In genomic region chr10:71864861-71865473, GRCh38 we compare ENCODE assay signal across 13 cellular contexts. TPM values are rescaled to one million over a fixed set of nuclear protein-coding genes. Genes with fewer than 3 reads are reported as not detected.
DNase-seq lines count a peak whose midpoint lies in the region; FAIRE-seq and TF ChIP-seq lines count a peak whose summit lies in the region.
"Had no signal": no experiment of that assay in that cellular context is flagged by ENCODE, and none has a peak within 500 bp of the region (broad histone marks: within the 10 kb centered on the region; RNA-seq: fewer than 3 reads in every experiment).

No MANE protein-coding gene starts in this region.

- no peak overlapping the region for H2BK15ac ChIP-seq in mesenchymal stem cell (ENCODE audit: low read depth, poor library complexity, severe bottlenecking)

- no peak overlapping the region for H3K4ac ChIP-seq in mesenchymal stem cell (ENCODE audit: low read depth in 1 of 2, low read length in 2 of 2)

- H3K23ac ChIP-seq in mesenchymal stem cell (ENCODE audit: low read length in 2 of 2), result no peak overlapping the region

- H3K27ac Mint-ChIP-seq in CD14-positive monocyte (peak overlapping the region; percentile 63 to 91 (median 82)), astrocyte (ENCODE audit: unreplicated experiment) (no peak overlapping the region)
- no peak overlapping the region for H3K27ac Mint-ChIP-seq in activated T-helper 1 cell treated with anti-CD3 and anti-CD28 coated beads, Interleukin-12 subunit alpha, Interleukin-12 subunit beta, Interleukin-2, Interleukin-4 antibody, amounts not matched to agents 30 ng/mL and 10 ng/mL and 1 ng/mL, durations not matched to agents 14 hours and 24 hours and 36 hours

- H3K4me2 ChIP-seq in astrocyte (ENCODE audit: low read length), result peak overlapping the region; percentile 31
- H3K4me2 ChIP-seq in mesenchymal stem cell (ENCODE audit: low read length, poor library complexity, severe bottlenecking), result no peak overlapping the region

- TF ChIP-seq POLR2A in GM12891 (IDR thresholded peaks at IDR 0.05; ENCODE audit: low read depth, low read length), result no peak

- H2AFZ ChIP-seq in astrocyte (ENCODE audit: low read depth, low read length) (no peak overlapping the region), mesenchymal stem cell (ENCODE audit: low read depth, low read length) (no peak overlapping the region)

- H4K20me1 ChIP-seq in astrocyte (ENCODE audit: insufficient read depth, low read length), result no peaks in the 10 kb centered on the region

- H2BK120ac ChIP-seq in mesenchymal stem cell (ENCODE audit: low read depth, low read length), result no peak overlapping the region

- DNase-seq in CD14-positive monocyte (ENCODE audit: low spot score) (peak; percentile 67), astrocyte (ENCODE audit: low read depth) (peak; percentile 80), mesenchymal stem cell (peak; percentile 76), GM12891 (ENCODE audit: insufficient read length, low spot score) (no peak), cerebellar nuclear complex (lab: John Stamatoyannopoulos, UW) (no peak), NCI-H1930 (lab: John Stamatoyannopoulos, UW) (no peak)
- no peak for DNase-seq in activated T-helper 1 cell treated with anti-CD3 and anti-CD28 coated beads, Interleukin-12 subunit alpha, Interleukin-12 subunit beta, Interleukin-2, Interleukin-4 antibody, amounts not matched to agents 30 ng/mL and 10 ng/mL and 1 ng/mL, durations not matched to agents 14 hours and 24 hours and 36 hours (ENCODE audit: low spot score)
- DNase-seq: GOT3, Karpas-422, NCI-H446 treated with DMSO at 0.1 percent for 48 hours had no signal

- H3K9me3 ChIP-seq in KOPT-K1 (ENCODE audit: insufficient read depth, low read length, poor library complexity, severe bottlenecking), result no peaks in the 10 kb centered on the region
- no peaks in the 10 kb centered on the region for H3K9me3 ChIP-seq in astrocyte (ENCODE audit: insufficient read depth, low read depth, low read length)
- H3K9me3 ChIP-seq in mesenchymal stem cell (ENCODE audit: control insufficient read depth, low read length), result no peaks in the 10 kb centered on the region
- H3K9me3 ChIP-seq: SJSA1 had no signal

- no peaks in the 10 kb centered on the region for H3K36me3 Mint-ChIP-seq in CD14-positive monocyte
- H3K36me3 Mint-ChIP-seq in astrocyte (ENCODE audit: low read depth, unreplicated experiment), result no peaks in the 10 kb centered on the region
- no peaks in the 10 kb centered on the region for H3K36me3 Mint-ChIP-seq in activated T-helper 1 cell treated with anti-CD3 and anti-CD28 coated beads, Interleukin-12 subunit alpha, Interleukin-12 subunit beta, Interleukin-2, Interleukin-4 antibody, amounts not matched to agents 30 ng/mL and 10 ng/mL and 1 ng/mL, durations not matched to agents 14 hours and 24 hours and 36 hours (ENCODE audit: low read depth)

- H3K27me3 ChIP-seq in astrocyte (ENCODE audit: insufficient read depth, low read length) (no peaks in the 10 kb centered on the region), mesenchymal stem cell (ENCODE audit: control insufficient read depth in 1 of 2, insufficient read depth in 1 of 2, low read length in 2 of 2) (no peaks in the 10 kb centered on the region)
- H3K27me3 ChIP-seq: SJSA1 had no signal

- H3K4me3 ChIP-seq in astrocyte (ENCODE audit: insufficient read depth, low read depth, low read length) (no peak overlapping the region), mesenchymal stem cell (ENCODE audit: insufficient read depth in 1 of 2, low read depth in 1 of 2, low read length in 2 of 2) (no peak overlapping the region)
- H3K4me3 ChIP-seq: coronary artery, SJSA1 had no signal

- H3K79me1 ChIP-seq in mesenchymal stem cell (replicated peaks; ENCODE audit: low read length, poor library complexity, severe bottlenecking), result no peaks in the 10 kb centered on the region

- H3K4me3 Mint-ChIP-seq in CD14-positive monocyte (no peak overlapping the region), astrocyte (ENCODE audit: unreplicated experiment) (no peak overlapping the region)
- H3K4me3 Mint-ChIP-seq in activated T-helper 1 cell treated with anti-CD3 and anti-CD28 coated beads, Interleukin-12 subunit alpha, Interleukin-12 subunit beta, Interleukin-2, Interleukin-4 antibody, amounts not matched to agents 30 ng/mL and 10 ng/mL and 1 ng/mL, durations not matched to agents 14 hours and 24 hours and 36 hours, result no peak overlapping the region

- H4K8ac ChIP-seq in mesenchymal stem cell (ENCODE audit: low read length), result no peak overlapping the region

- H2AK5ac ChIP-seq in mesenchymal stem cell (ENCODE audit: low read length, severe bottlenecking), result no peak overlapping the region

- H3K4me1 Mint-ChIP-seq in CD14-positive monocyte, result peaks cover 44% of the 10 kb centered on the region
- peaks cover 23% of the 10 kb centered on the region for H3K4me1 Mint-ChIP-seq in astrocyte (ENCODE audit: low read depth, unreplicated experiment)
- no peaks in the 10 kb centered on the region for H3K4me1 Mint-ChIP-seq in activated T-helper 1 cell treated with anti-CD3 and anti-CD28 coated beads, Interleukin-12 subunit alpha, Interleukin-12 subunit beta, Interleukin-2, Interleukin-4 antibody, amounts not matched to agents 30 ng/mL and 10 ng/mL and 1 ng/mL, durations not matched to agents 14 hours and 24 hours and 36 hours (ENCODE audit: low read depth)

- TF ChIP-seq CTCF in CD14-positive monocyte (IDR thresholded peaks at IDR 0.05) (no peak), astrocyte (IDR thresholded peaks at IDR 0.05; ENCODE audit: insufficient read depth, low read depth, low read length) (no peak)

- no peak overlapping the region for H3K14ac ChIP-seq in mesenchymal stem cell (ENCODE audit: low read length in 2 of 2)

- H3K18ac ChIP-seq in mesenchymal stem cell (ENCODE audit: low read depth in 1 of 2, low read length in 2 of 2), result no peak overlapping the region

- H3K27me3 Mint-ChIP-seq in CD14-positive monocyte (ENCODE audit: low read depth in 3 of 3) (no peaks in the 10 kb centered on the region), astrocyte (ENCODE audit: low read depth, unreplicated experiment) (no peaks in the 10 kb centered on the region)
- peaks cover 2% of the 10 kb centered on the region for H3K27me3 Mint-ChIP-seq in activated T-helper 1 cell treated with anti-CD3 and anti-CD28 coated beads, Interleukin-12 subunit alpha, Interleukin-12 subunit beta, Interleukin-2, Interleukin-4 antibody, amounts not matched to agents 30 ng/mL and 10 ng/mL and 1 ng/mL, durations not matched to agents 14 hours and 24 hours and 36 hours (ENCODE audit: insufficient read depth)

- H3K36me3 ChIP-seq in KOPT-K1 (ENCODE audit: insufficient read depth, low read length) (no peaks in the 10 kb centered on the region), astrocyte (ENCODE audit: insufficient read depth, low read length) (no peaks in the 10 kb centered on the region), mesenchymal stem cell (ENCODE audit: control insufficient read depth in 1 of 2, insufficient read depth in 2 of 2, low read depth in 1 of 2, low read length in 2 of 2) (no peaks in the 10 kb centered on the region)
- H3K36me3 ChIP-seq: SJSA1 had no signal

- no peak overlapping the region for H2BK5ac ChIP-seq in mesenchymal stem cell (ENCODE audit: low read depth, low read length, poor library complexity, severe bottlenecking)

- peak overlapping the region; percentile 60 for H3K27ac ChIP-seq in KOPT-K1 (ENCODE audit: low read depth, low read length, poor library complexity, severe bottlenecking)
- peak overlapping the region; percentile 26 for H3K27ac ChIP-seq in astrocyte (ENCODE audit: low read depth, low read length)
- H3K27ac ChIP-seq in mesenchymal stem cell (ENCODE audit: low read length, poor library complexity, severe bottlenecking), result no peak overlapping the region
- H3K27ac ChIP-seq: coronary artery, SJSA1 had no signal

- H4K91ac ChIP-seq in mesenchymal stem cell (ENCODE audit: low read length), result no peak overlapping the region

- whole genome bisulfite sequencing in mesenchymal stem cell, result 94% methylated on average over 3 of the region's 6 CpGs

- FAIRE-seq in astrocyte (lab: Jason Lieb, UNC) (no peak), GM12891 (lab: Jason Lieb, UNC) (no peak)

- no peak overlapping the region for H3K9ac ChIP-seq in astrocyte (ENCODE audit: low read length)
- H3K9ac ChIP-seq in mesenchymal stem cell (ENCODE audit: low read length), result no peak overlapping the region

- intact Hi-C loops in CD14-positive monocyte (cut with micrococcal nuclease), result no loop called here
- intact Hi-C loops in activated T-helper 1 cell treated with anti-CD3 and anti-CD28 coated beads, Interleukin-12 subunit alpha, Interleukin-12 subunit beta, Interleukin-2, Interleukin-4 antibody, amounts not matched to agents 30 ng/mL and 10 ng/mL and 1 ng/mL, durations not matched to agents 14 hours and 24 hours and 36 hours (cut with micrococcal nuclease), result no loop called here

- H2BK12ac ChIP-seq in mesenchymal stem cell (ENCODE audit: low read length in 2 of 2), result peak overlapping the region in 1 of 2 experiments; percentile 65

- H3K79me2 ChIP-seq in astrocyte (ENCODE audit: insufficient read depth, low read length), result no peaks in the 10 kb centered on the region

- H3K9me3 Mint-ChIP-seq in CD14-positive monocyte (no peaks in the 10 kb centered on the region), astrocyte (ENCODE audit: unreplicated experiment) (peaks cover 2% of the 10 kb centered on the region)
- H3K9me3 Mint-ChIP-seq in activated T-helper 1 cell treated with anti-CD3 and anti-CD28 coated beads, Interleukin-12 subunit alpha, Interleukin-12 subunit beta, Interleukin-2, Interleukin-4 antibody, amounts not matched to agents 30 ng/mL and 10 ng/mL and 1 ng/mL, durations not matched to agents 14 hours and 24 hours and 36 hours, result no peaks in the 10 kb centered on the region

- H3K4me1 ChIP-seq in astrocyte (ENCODE audit: insufficient read depth, low read length), result peaks cover 40% of the 10 kb centered on the region
- H3K4me1 ChIP-seq in mesenchymal stem cell (ENCODE audit: control insufficient read depth, insufficient read depth, low read depth, low read length), result peaks cover 18% of the 10 kb centered on the region

TF ChIP-seq in GM12891, 5 proteins besides CTCF, POLR2A, EP300 and RAD21:
- TF ChIP-seq TAF1 (IDR thresholded peaks at IDR 0.05; ENCODE audit: low read depth, low read length), result no peak
- no peak for TF ChIP-seq POU2F2 (IDR thresholded peaks at IDR 0.05; ENCODE audit: low read depth, low read length)
- no peak for TF ChIP-seq SPI1 (IDR thresholded peaks at IDR 0.05; ENCODE audit: low read depth, low read length)
- no peak for TF ChIP-seq PAX5 (IDR thresholded peaks at IDR 0.05; ENCODE audit: insufficient read depth, low read length, severe bottlenecking)
- TF ChIP-seq POLR2AphosphoS5 (IDR thresholded peaks at IDR 0.05; ENCODE audit: low read depth, low read length), result no peak

RNA-seq across cellular contexts. Expression of gene PSAP, which starts 13.9 kb away (rescaled TPM):
- polyA plus RNA-seq in CD14-positive monocyte, result 1,000 to 10,000 TPM; 7,346 to 8,673 TPM
- 1,120 and 1,191 TPM in 2 replicates for total RNA-seq in astrocyte
- 688 TPM for polyA plus RNA-seq in mesenchymal stem cell (2013, experiment 1 of 2)
- 698 TPM for polyA plus RNA-seq in mesenchymal stem cell (2013, experiment 2 of 2)
- total RNA-seq in activated T-helper 1 cell treated with anti-CD3 and anti-CD28 coated beads, Interleukin-12 subunit alpha, Interleukin-12 subunit beta, Interleukin-2, Interleukin-4 antibody, amounts not matched to agents 30 ng/mL and 10 ng/mL and 1 ng/mL, durations not matched to agents 14 hours and 24 hours and 36 hours, result 117 and 122 TPM in 2 replicates
- 238 TPM for polyA plus RNA-seq in GM12891 (2012; ENCODE audit: low read depth, missing spikeins)

Comparison
In these comparisons a context has a peak if more than half of its experiments do, and no peak if none do; other contexts are left out.
1. DNase-seq: peak in CD14-positive monocyte (single experiment), astrocyte (single experiment) and mesenchymal stem cell (single experiment); none in activated T-helper 1 cell treated with anti-CD3 and anti-CD28 coated beads, Interleukin-12 subunit alpha, Interleukin-12 subunit beta, Interleukin-2, Interleukin-4 antibody, amounts not matched to agents 30 ng/mL and 10 ng/mL and 1 ng/mL, durations not matched to agents 14 hours and 24 hours and 36 hours (single experiment), GM12891 (single experiment), cerebellar nuclear complex (0 of 2) and NCI-H1930 (0 of 2).
2. H3K27ac Mint-ChIP-seq: peak in CD14-positive monocyte (7 of 7); none in astrocyte (single experiment) and activated T-helper 1 cell treated with anti-CD3 and anti-CD28 coated beads, Interleukin-12 subunit alpha, Interleukin-12 subunit beta, Interleukin-2, Interleukin-4 antibody, amounts not matched to agents 30 ng/mL and 10 ng/mL and 1 ng/mL, durations not matched to agents 14 hours and 24 hours and 36 hours (single experiment).